11 cellular contexts compared by ENCODE assay signal in genomic region chr22:39567135-39567946, GRCh38. TPM values are rescaled to one million over a fixed set of nuclear protein-coding genes. Genes with fewer than 3 reads are reported as not detected.
DNase-seq lines count a peak whose midpoint lies in the region; ATAC-seq and TF ChIP-seq lines count a peak whose summit lies in the region.
"Had no signal": no experiment of that assay in that cellular context is flagged by ENCODE, and none has a peak within 500 bp of the region (broad histone marks: within the 10 kb centered on the region; RNA-seq: fewer than 3 reads in every experiment).

No MANE protein-coding gene starts in this region.

- H3K27me3 Mint-ChIP-seq in CD8-positive, alpha-beta memory T cell = peaks cover 3 to 7% of the 10 kb centered on the region in 2 donors
- H3K27me3 Mint-ChIP-seq in T-helper 1 cell treated with Interleukin-12 subunit alpha and Interleukin-12 subunit beta and Interleukin-4 antibody, amounts not matched to agents 30 μg/mL and 1 μg/mL, for 36 hours (ENCODE audit: low read depth) = no peaks in the 10 kb centered on the region
- H3K27me3 Mint-ChIP-seq in natural killer cell treated with Interleukin-12 subunit alpha and Interleukin-12 subunit beta and Interleukin-15 and Interleukin-18, amount 100 ng/mL, for 72 hours = peaks cover 4 to 7% of the 10 kb centered on the region in 2 donors
- peaks cover 7% of the 10 kb centered on the region for H3K27me3 Mint-ChIP-seq in progenitor cell of endocrine pancreas

- H3K27me3 ChIP-seq in CD8-positive, alpha-beta memory T cell (ENCODE audit: insufficient read depth, low read length, poor library complexity, severe bottlenecking) = no peaks in the 10 kb centered on the region
- H3K27me3 ChIP-seq: BE2C had no signal

- POLR2A ChIA-PET in CD8-positive, alpha-beta memory T cell (lab: Charles Lee) = no interaction called here

- H3K4me3 ChIP-seq in CD8-positive, alpha-beta memory T cell (ENCODE audit: low read length) = peak overlapping the region; percentile 12

- peak; percentile 50 to 55 for ATAC-seq in natural killer cell treated with Interleukin-12 subunit alpha and Interleukin-12 subunit beta and Interleukin-15 and Interleukin-18, amount 100 ng/mL, for 72 hours
- ATAC-seq in GM18867 (IDR thresholded peaks at IDR 0.05; ENCODE audit: unreplicated experiment) = no peak
- no peak for ATAC-seq in HG03342 (IDR thresholded peaks at IDR 0.05; ENCODE audit: unreplicated experiment)

- peak overlapping the region in 5 of 8 donors; percentile 48 to 85 (median 64) for H3K27ac Mint-ChIP-seq in CD8-positive, alpha-beta memory T cell
- peak overlapping the region; percentile 42 for H3K27ac Mint-ChIP-seq in T-helper 1 cell treated with Interleukin-12 subunit alpha and Interleukin-12 subunit beta and Interleukin-4 antibody, amounts not matched to agents 30 μg/mL and 1 μg/mL, for 36 hours
- no peak overlapping the region for H3K27ac Mint-ChIP-seq in natural killer cell treated with Interleukin-12 subunit alpha and Interleukin-12 subunit beta and Interleukin-15 and Interleukin-18, amount 100 ng/mL, for 72 hours
- no peak overlapping the region for H3K27ac Mint-ChIP-seq in progenitor cell of endocrine pancreas

- no peaks in the 10 kb centered on the region for H3K9me3 Mint-ChIP-seq in CD8-positive, alpha-beta memory T cell
- peaks cover 8% of the 10 kb centered on the region for H3K9me3 Mint-ChIP-seq in T-helper 1 cell treated with Interleukin-12 subunit alpha and Interleukin-12 subunit beta and Interleukin-4 antibody, amounts not matched to agents 30 μg/mL and 1 μg/mL, for 36 hours
- H3K9me3 Mint-ChIP-seq in natural killer cell treated with Interleukin-12 subunit alpha and Interleukin-12 subunit beta and Interleukin-15 and Interleukin-18, amount 100 ng/mL, for 72 hours = peaks cover 7% of the 10 kb centered on the region
- H3K9me3 Mint-ChIP-seq in progenitor cell of endocrine pancreas (ENCODE audit: low read depth) = no peaks in the 10 kb centered on the region

- H3K9me3 ChIP-seq in CD8-positive, alpha-beta memory T cell (ENCODE audit: low read length) = no peaks in the 10 kb centered on the region
- H3K9me3 ChIP-seq: BE2C had no signal

- H3K4me3 Mint-ChIP-seq in CD8-positive, alpha-beta memory T cell = peak overlapping the region in 6 of 7 donors; percentile 29 to 77 (median 38)
- H3K4me3 Mint-ChIP-seq in T-helper 1 cell treated with Interleukin-12 subunit alpha and Interleukin-12 subunit beta and Interleukin-4 antibody, amounts not matched to agents 30 μg/mL and 1 μg/mL, for 36 hours = peak overlapping the region; percentile 22
- H3K4me3 Mint-ChIP-seq in natural killer cell treated with Interleukin-12 subunit alpha and Interleukin-12 subunit beta and Interleukin-15 and Interleukin-18, amount 100 ng/mL, for 72 hours = no peak overlapping the region
- H3K4me3 Mint-ChIP-seq in progenitor cell of endocrine pancreas (ENCODE audit: low read depth) = no peak overlapping the region

- H3K27ac ChIP-seq in CD8-positive, alpha-beta memory T cell (ENCODE audit: low read depth, low read length) = no peak overlapping the region

- no peaks in the 10 kb centered on the region for H3K36me3 Mint-ChIP-seq in CD8-positive, alpha-beta memory T cell
- peaks cover 3% of the 10 kb centered on the region for H3K36me3 Mint-ChIP-seq in T-helper 1 cell treated with Interleukin-12 subunit alpha and Interleukin-12 subunit beta and Interleukin-4 antibody, amounts not matched to agents 30 μg/mL and 1 μg/mL, for 36 hours (ENCODE audit: low read depth)
- H3K36me3 Mint-ChIP-seq in natural killer cell treated with Interleukin-12 subunit alpha and Interleukin-12 subunit beta and Interleukin-15 and Interleukin-18, amount 100 ng/mL, for 72 hours = no peaks in the 10 kb centered on the region
- no peaks in the 10 kb centered on the region for H3K36me3 Mint-ChIP-seq in progenitor cell of endocrine pancreas (ENCODE audit: insufficient read depth)

- DNase-seq in CD8-positive, alpha-beta memory T cell = peak in 4 of 5 donors; percentile 15 to 62 (median 29)
- DNase-seq in activated effector memory CD4-positive, alpha-beta T cell treated with Interleukin-2 at 50 U/mL for 16 hours = peak; percentile 41
- DNase-seq in natural killer cell treated with Interleukin-12 subunit alpha and Interleukin-12 subunit beta and Interleukin-15 and Interleukin-18, amount 100 ng/mL, for 72 hours (ENCODE audit: low spot score) = no peak
- DNase-seq in progenitor cell of endocrine pancreas (ENCODE audit: low spot score, unreplicated experiment) (no peak), Kasumi-1 (lab: John Stamatoyannopoulos, UW) (no peak)
- DNase-seq: BE2C, NCI-H526 had no signal

- CTCF ChIA-PET in CD8-positive, alpha-beta memory T cell (lab: Charles Lee) = interaction anchor here (0.6 to 1.8 kb wide), 4 partner anchors 12 to 458 kb away, joined by 3 to 6 read pairs (median 4); no protein-coding TSS in a partner anchor

- H3K36me3 ChIP-seq in CD8-positive, alpha-beta memory T cell (ENCODE audit: insufficient read depth, low read length) = no peaks in the 10 kb centered on the region
- H3K36me3 ChIP-seq: BE2C had no signal

- H3K4me1 Mint-ChIP-seq in CD8-positive, alpha-beta memory T cell = peaks cover 16 to 20% (median 18%) of the 10 kb centered on the region in 3 donors
- H3K4me1 Mint-ChIP-seq in T-helper 1 cell treated with Interleukin-12 subunit alpha and Interleukin-12 subunit beta and Interleukin-4 antibody, amounts not matched to agents 30 μg/mL and 1 μg/mL, for 36 hours (ENCODE audit: low read depth) = peaks cover 14% of the 10 kb centered on the region
- H3K4me1 Mint-ChIP-seq in natural killer cell treated with Interleukin-12 subunit alpha and Interleukin-12 subunit beta and Interleukin-15 and Interleukin-18, amount 100 ng/mL, for 72 hours (ENCODE audit: low read depth in 2 of 2) = peaks cover 10 to 19% of the 10 kb centered on the region in 2 donors
- H3K4me1 Mint-ChIP-seq in progenitor cell of endocrine pancreas (ENCODE audit: low read depth) = peaks cover 4% of the 10 kb centered on the region

- H3K4me1 ChIP-seq in CD8-positive, alpha-beta memory T cell (ENCODE audit: insufficient read depth, low read length) = peaks cover 16% of the 10 kb centered on the region
- H3K4me1 ChIP-seq: BE2C had no signal

- TF ChIP-seq CTCF in progenitor cell of endocrine pancreas (IDR thresholded peaks at IDR 0.05; ENCODE audit: unreplicated experiment) = no peak

RNA-seq across cellular contexts. Expression of gene CACNA1I, which starts 3.2 kb away (rescaled TPM):
- 1 to 10 TPM; 4.6 TPM for total RNA-seq in CD8-positive, alpha-beta memory T cell
- polyA plus RNA-seq in CD8-positive, alpha-beta memory T cell = 0.71 TPM
- total RNA-seq in natural killer cell treated with Interleukin-12 subunit alpha and Interleukin-12 subunit beta and Interleukin-15 and Interleukin-18, amount 100 ng/mL, for 72 hours = under 1 TPM in 1 of 2 donors, not detected in 1; 0.17 TPM
- total RNA-seq in progenitor cell of endocrine pancreas = 0.24 and 0.41 TPM in 2 replicates
- total RNA-seq: myocyte had no signal

RNA-seq across cellular contexts. Expression of gene RPS19BP1, which starts 34.8 kb away (rescaled TPM):
- 100 to 1,000 TPM; 158 to 160 TPM for total RNA-seq in CD8-positive, alpha-beta memory T cell
- 128 TPM for polyA plus RNA-seq in CD8-positive, alpha-beta memory T cell
- total RNA-seq in natural killer cell treated with Interleukin-12 subunit alpha and Interleukin-12 subunit beta and Interleukin-15 and Interleukin-18, amount 100 ng/mL, for 72 hours = 100 to 1,000 TPM in 1 of 2 donors, 10 to 100 TPM in 1; 84.1 to 122 TPM
- 45.2 and 48.2 TPM in 2 replicates for total RNA-seq in progenitor cell of endocrine pancreas

RNA-seq across cellular contexts. Expression of gene ATF4, which starts 47.0 kb away (rescaled TPM):
- 100 to 1,000 TPM; 757 to 758 TPM for total RNA-seq in CD8-positive, alpha-beta memory T cell
- 103 TPM for polyA plus RNA-seq in CD8-positive, alpha-beta memory T cell
- total RNA-seq in natural killer cell treated with Interleukin-12 subunit alpha and Interleukin-12 subunit beta and Interleukin-15 and Interleukin-18, amount 100 ng/mL, for 72 hours = 100 to 1,000 TPM; 463 to 472 TPM
- 332 and 356 TPM in 2 replicates for total RNA-seq in progenitor cell of endocrine pancreas

Comparison
In these comparisons a context has a peak if more than half of its experiments do, and no peak if none do; other contexts are left out.
1. DNase-seq: peak in CD8-positive, alpha-beta memory T cell (4 of 5) and activated effector memory CD4-positive, alpha-beta T cell treated with Interleukin-2 at 50 U/mL for 16 hours (single experiment); none in natural killer cell treated with Interleukin-12 subunit alpha and Interleukin-12 subunit beta and Interleukin-15 and Interleukin-18, amount 100 ng/mL, for 72 hours (single experiment), progenitor cell of endocrine pancreas (single experiment) and Kasumi-1 (0 of 2).
2. H3K27ac Mint-ChIP-seq: peak in CD8-positive, alpha-beta memory T cell (5 of 8) and T-helper 1 cell treated with Interleukin-12 subunit alpha and Interleukin-12 subunit beta and Interleukin-4 antibody, amounts not matched to agents 30 μg/mL and 1 μg/mL, for 36 hours (single experiment); none in natural killer cell treated with Interleukin-12 subunit alpha and Interleukin-12 subunit beta and Interleukin-15 and Interleukin-18, amount 100 ng/mL, for 72 hours (0 of 2) and progenitor cell of endocrine pancreas (single experiment).
3. H3K4me3 Mint-ChIP-seq: peak in CD8-positive, alpha-beta memory T cell (6 of 7) and T-helper 1 cell treated with Interleukin-12 subunit alpha and Interleukin-12 subunit beta and Interleukin-4 antibody, amounts not matched to agents 30 μg/mL and 1 μg/mL, for 36 hours (single experiment); none in natural killer cell treated with Interleukin-12 subunit alpha and Interleukin-12 subunit beta and Interleukin-15 and Interleukin-18, amount 100 ng/mL, for 72 hours (single experiment) and progenitor cell of endocrine pancreas (single experiment).
4. ATAC-seq: peak in natural killer cell treated with Interleukin-12 subunit alpha and Interleukin-12 subunit beta and Interleukin-15 and Interleukin-18, amount 100 ng/mL, for 72 hours (2 of 2); none in GM18867 (single experiment) and HG03342 (single experiment).